Comparison of ENCODE assay signal across 29 cellular contexts in the genomic region with DNA sequence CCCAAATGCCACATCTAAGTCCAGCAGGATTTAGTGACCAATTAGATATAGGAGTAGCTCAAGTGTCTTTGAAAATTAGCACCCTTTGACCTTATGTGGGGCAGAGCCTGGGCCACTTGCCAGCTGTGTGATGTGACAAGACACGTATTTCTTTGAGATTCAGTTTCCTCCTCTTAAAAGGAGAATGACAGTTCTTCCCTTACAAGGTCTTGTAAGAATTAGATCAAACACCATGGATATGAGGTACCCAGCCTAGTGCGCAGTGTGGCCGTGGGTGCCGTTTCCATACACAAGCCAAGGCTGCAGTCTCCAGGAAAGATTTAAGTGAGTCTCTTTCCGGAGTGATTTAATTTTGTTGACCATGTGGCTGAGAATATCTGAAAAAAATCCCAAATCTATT. TPM values are rescaled to one million over a fixed set of nuclear protein-coding genes. Genes with fewer than 3 reads are reported as not detected.
"Had no signal": no experiment of that assay in that cellular context is flagged by ENCODE, and none has a peak within 500 bp of the region (broad histone marks: within the 10 kb centered on the region; RNA-seq: fewer than 3 reads in every experiment).

No MANE protein-coding gene starts in this region.

- H3K27ac Mint-ChIP-seq: endodermal cell; mesothelial cell of epicardium; naive B cell; progenitor cell of endocrine pancreas; stimulated activated memory B cell treated with anti-CD40 and anti-IgM and Interleukin-4, amounts not matched to agents 10 μg/mL and 1 μg/mL and 100 μg/mL, for 72 hours had no signal

- H3K4me2 ChIP-seq: hepatocyte had no signal

- H3K79me2 ChIP-seq: hepatocyte, parathyroid adenoma had no signal

- H2AFZ ChIP-seq: hepatocyte, parathyroid adenoma had no signal

- FAIRE-seq: colon, kidney, urothelium cell line had no signal

- H3K27ac ChIP-seq: esophagus muscularis mucosa, foreskin keratinocyte, gastroesophageal sphincter, heart left ventricle, hepatocyte, lower lobe of right lung, neutrophil, parathyroid adenoma, sigmoid colon, testis had no signal

- H3K27me3 ChIP-seq: esophagus muscularis mucosa, foreskin keratinocyte, gastroesophageal sphincter, heart left ventricle, hepatocyte, left lung, neutrophil, sigmoid colon, spleen, testis, tibial nerve, upper lobe of left lung had no signal

- ATAC-seq: foreskin keratinocyte; gastroesophageal sphincter; left lung; lower lobe of right lung; mucosa of descending colon; stimulated activated memory B cell treated with anti-CD40 and anti-IgM and Interleukin-4, amounts not matched to agents 10 μg/mL and 1 μg/mL and 100 μg/mL, for 72 hours; stimulated activated naive CD8-positive, alpha-beta T cell treated with anti-CD3 and anti-CD28 coated beads, Interleukin-15, Interleukin-2, amounts not matched to agents 100 U/mL and 50 U/mL, for 24 hours had no signal

- H3K27me3 Mint-ChIP-seq: naive B cell; progenitor cell of endocrine pancreas; stimulated activated memory B cell treated with anti-CD40 and anti-IgM and Interleukin-4, amounts not matched to agents 10 μg/mL and 1 μg/mL and 100 μg/mL, for 72 hours had no signal

- H3K4me3 Mint-ChIP-seq: endodermal cell; mesothelial cell of epicardium; naive B cell; stimulated activated memory B cell treated with anti-CD40 and anti-IgM and Interleukin-4, amounts not matched to agents 10 μg/mL and 1 μg/mL and 100 μg/mL, for 72 hours had no signal

- H3K9me3 ChIP-seq: esophagus muscularis mucosa, gastroesophageal sphincter, left lung, lower lobe of right lung, mucosa of descending colon, neutrophil, sigmoid colon, spleen, testis had no signal

- H3K36me3 ChIP-seq: esophagus muscularis mucosa, lower lobe of right lung, neutrophil, sigmoid colon, upper lobe of left lung had no signal

- H3K9ac ChIP-seq: parathyroid adenoma had no signal

- H3K4me3 ChIP-seq: esophagus muscularis mucosa, gastroesophageal sphincter, heart left ventricle, hepatocyte, left lung, lower lobe of right lung, mucosa of descending colon, sigmoid colon, spleen, testis, tibial nerve, upper lobe of left lung had no signal

- DNase-seq: caudate nucleus; effector CD8-positive, alpha-beta T cell; endodermal cell; foreskin keratinocyte; heart left ventricle; kidney; left lung; lower lobe of right lung; mucosa of descending colon; naive B cell; sigmoid colon; spleen; stimulated activated CD4-positive, alpha-beta T cell treated with anti-CD3 and anti-CD28 coated beads, Interleukin-4, amount 100 ng/mL, for 4 hours; stimulated activated naive CD8-positive, alpha-beta T cell treated with anti-CD3 and anti-CD28 coated beads, Interleukin-15, Interleukin-2, amounts not matched to agents 100 U/mL and 50 U/mL, for 24 hours; substantia nigra; testis; upper lobe of left lung had no signal

- H3K4me1 ChIP-seq: foreskin keratinocyte, parathyroid adenoma, sigmoid colon, testis had no signal

- H3K9me3 Mint-ChIP-seq: stimulated activated memory B cell treated with anti-CD40 and anti-IgM and Interleukin-4, amounts not matched to agents 10 μg/mL and 1 μg/mL and 100 μg/mL, for 72 hours had no signal

- H3K36me3 Mint-ChIP-seq: naive B cell had no signal

RNA-seq across cellular contexts. Expression of gene ARHGAP31, which starts 46.3 kb away (rescaled TPM):
- polyA plus RNA-seq: neural cell had no signal
